In genomic region chr3:176872771-176873209, GRCh38 we compare ENCODE assay signal across 1 cellular context.
A peak's percentile ranks its signal among the peaks of the same experiment; 100 is the strongest.
TF ChIP-seq lines count a peak whose summit lies in the region.

No MANE protein-coding gene starts in this region.

TF ChIP-seq in K562, 482 proteins besides CTCF, POLR2A, EP300 and RAD21 (continued from another document):
- TF ChIP-seq ELK3 (CRISPR knock-in tag; IDR thresholded peaks at IDR 0.05) (no peak), RCOR1 (IDR thresholded peaks at IDR 0.05; ENCODE audit: borderline replicate concordance in 1 of 2, low read depth in 2 of 2, low read length in 2 of 2) (0 out of 4 replicates have a peak, but pooled peaks of 1 of the 2 experiments have one; percentile 26), BRF2 (IDR thresholded peaks at IDR 0.05; ENCODE audit: borderline replicate concordance, insufficient read depth, insufficient read length) (no peak), ZNF695 (CRISPR knock-in tag; IDR thresholded peaks at IDR 0.05) (no peak), NFIX (CRISPR knock-in tag; IDR thresholded peaks at IDR 0.05; ENCODE audit: low read depth) (peak; percentile 20; the same call in 1 of the 2 replicates), PCBP2 (IDR thresholded peaks at IDR 0.05; ENCODE audit: low read depth, low read length, poor library complexity, severe bottlenecking) (no peak), WHSC1 (IDR thresholded peaks at IDR 0.05; ENCODE audit: low read length) (no peak), SETDB1 (IDR thresholded peaks at IDR 0.05; ENCODE audit: low read length) (no peak), CBFA2T3 (IDR thresholded peaks at IDR 0.05) (peak; percentile 22; the same call in 1 of the 2 replicates), HES1 (IDR thresholded peaks at IDR 0.05; ENCODE audit: low read depth) (no peak), CTBP1 (IDR thresholded peaks at IDR 0.05; ENCODE audit: borderline replicate concordance) (0 out of 2 replicates have a peak, but pooled peaks have one; percentile 26), ESRRB (CRISPR knock-in tag; IDR thresholded peaks at IDR 0.05; ENCODE audit: borderline replicate concordance) (no peak)
